Comparison of ENCODE assay signal across 16 cellular contexts in genomic region chr6:108531332-108531731, GRCh38.
"Had no signal": no experiment of that assay in that cellular context is flagged by ENCODE, and none has a peak within 500 bp of the region (broad histone marks: within the 10 kb centered on the region; RNA-seq: fewer than 3 reads in every experiment).

No MANE protein-coding gene starts in this region.

- H3K4me1 ChIP-seq: esophagus muscularis mucosa, testis, upper lobe of right lung had no signal

- ATAC-seq: activated CD4-positive, CD25-positive, alpha-beta regulatory T cell treated with anti-CD3 and anti-CD28 coated beads, Interleukin-2, amount 50 U/mL, for 24 hours; upper lobe of right lung had no signal

- H3K4me3 Mint-ChIP-seq: activated naive CD8-positive, alpha-beta T cell; dendritic cell treated with granulocyte-macrophage colony-stimulating factor and Interleukin-4, amounts not matched to agents 40 ng/mL and 50 ng/mL, for 4 days; nephron progenitor cell; stimulated activated naive CD8-positive, alpha-beta T cell treated with anti-CD3 and anti-CD28 coated beads, Interleukin-15, Interleukin-2, amounts not matched to agents 100 ng/mL and 50 ng/mL, for 24 hours had no signal

- H3K27me3 ChIP-seq: brain microvascular endothelial cell, esophagus muscularis mucosa, testis, upper lobe of right lung had no signal

- H3K9me3 Mint-ChIP-seq: dendritic cell treated with granulocyte-macrophage colony-stimulating factor and Interleukin-4, amounts not matched to agents 40 ng/mL and 50 ng/mL, for 4 days; nephron progenitor cell; stimulated activated naive CD8-positive, alpha-beta T cell treated with anti-CD3 and anti-CD28 coated beads, Interleukin-15, Interleukin-2, amounts not matched to agents 100 ng/mL and 50 ng/mL, for 24 hours had no signal

- H3K9me3 ChIP-seq: esophagus muscularis mucosa, testis, upper lobe of right lung had no signal

- H3K27ac ChIP-seq: brain microvascular endothelial cell, esophagus muscularis mucosa, testis, upper lobe of right lung had no signal

- H3K36me3 ChIP-seq: brain microvascular endothelial cell, esophagus muscularis mucosa, upper lobe of right lung had no signal

- H3K36me3 Mint-ChIP-seq: activated naive CD8-positive, alpha-beta T cell had no signal

- H3K4me3 ChIP-seq: esophagus muscularis mucosa, testis, upper lobe of right lung had no signal

- FAIRE-seq: TTC549 had no signal

- H3K27me3 Mint-ChIP-seq: activated naive CD8-positive, alpha-beta T cell; stimulated activated naive CD8-positive, alpha-beta T cell treated with anti-CD3 and anti-CD28 coated beads, Interleukin-15, Interleukin-2, amounts not matched to agents 100 ng/mL and 50 ng/mL, for 24 hours had no signal

- H3K27ac Mint-ChIP-seq: activated naive CD8-positive, alpha-beta T cell; dendritic cell treated with granulocyte-macrophage colony-stimulating factor and Interleukin-4, amounts not matched to agents 40 ng/mL and 50 ng/mL, for 4 days; nephron progenitor cell; stimulated activated naive CD8-positive, alpha-beta T cell treated with anti-CD3 and anti-CD28 coated beads, Interleukin-15, Interleukin-2, amounts not matched to agents 100 ng/mL and 50 ng/mL, for 24 hours had no signal

- DNase-seq: activated effector memory CD4-positive, alpha-beta T cell treated with anti-CD3 and anti-CD28 coated beads, Interleukin-2, amount 50 U/mL, for 16 hours; activated T-cell treated with anti-CD3 and anti-CD28 coated beads, Interleukin-2, amount 50 U/mL, for 1 hour; amygdala; brain microvascular endothelial cell; islet precursor cell; nephron progenitor cell; stimulated activated CD4-positive, alpha-beta T cell treated with anti-CD3 and anti-CD28 coated beads, Interleukin-4, amount 100 ng/mL, for 24 hours; T-helper 2 cell; testis; upper lobe of right lung had no signal
